In genomic region chr12:49201595-49202295, GRCh38 we compare ENCODE assay signal across 8 cellular contexts. TPM values are rescaled to one million over a fixed set of nuclear protein-coding genes. Genes with fewer than 3 reads are reported as not detected.
A peak's percentile ranks its signal among the peaks of the same experiment; 100 is the strongest.
DNase-seq lines count a peak whose midpoint lies in the region; ATAC-seq and TF ChIP-seq lines count a peak whose summit lies in the region.

No MANE protein-coding gene starts in this region.

- no peaks in the 10 kb centered on the region for H3K9me3 ChIP-seq in mucosa of descending colon

- intact Hi-C loops in mucosa of descending colon (cut with DNase I, micrococcal nuclease) = no loop called here

- TF ChIP-seq CTCF in coronary artery (IDR thresholded peaks at IDR 0.05) = no peak
- TF ChIP-seq CTCF in mucosa of descending colon (IDR thresholded peaks at IDR 0.05) = no peak

- peaks cover 6% of the 10 kb centered on the region for H3K4me1 ChIP-seq in mucosa of descending colon (ENCODE audit: low read depth)

- peak overlapping the region; percentile 70 for H3K27ac ChIP-seq in coronary artery

- ATAC-seq in mucosa of descending colon = peak; percentile 87
- no peak for ATAC-seq in GM18520 (IDR thresholded peaks at IDR 0.05; ENCODE audit: unreplicated experiment)
- ATAC-seq in GM18519 (IDR thresholded peaks at IDR 0.05; ENCODE audit: low FRiP score, unreplicated experiment) = no peak

- DNase-seq in activated CD4-positive, alpha-beta T cell treated with anti-CD3 and anti-CD28 coated beads for 48 hours = peak; percentile 16
- DNase-seq in activated CD4-positive, alpha-beta T cell treated with anti-CD3 and anti-CD28 coated beads for 1 hour = no peak
- DNase-seq in NCI-H774 (lab: John Stamatoyannopoulos, UW) (peak; percentile 82), coronary artery (ENCODE audit: low spot score) (no peak), mucosa of descending colon (no peak), GM19238 (ENCODE audit: insufficient read length, low spot score) (no peak)

- no peaks in the 10 kb centered on the region for H3K36me3 ChIP-seq in mucosa of descending colon (ENCODE audit: low read depth)

- H3K4me3 ChIP-seq in coronary artery (no peak overlapping the region), mucosa of descending colon (no peak overlapping the region)

RNA-seq across cellular contexts. Expression of gene TUBA1A, which starts 12.9 kb away (rescaled TPM):
- 100 to 1,000 TPM in 1 of 3 donors, 10 to 100 TPM in 2; 20.5 to 295 (median 64.4) TPM for total RNA-seq in mucosa of descending colon

Comparison
In these comparisons a context has a peak if more than half of its experiments do, and no peak if none do; other contexts are left out.
1. DNase-seq: peak in activated CD4-positive, alpha-beta T cell treated with anti-CD3 and anti-CD28 coated beads for 48 hours (single experiment) and NCI-H774 (single experiment); none in activated CD4-positive, alpha-beta T cell treated with anti-CD3 and anti-CD28 coated beads for 1 hour (single experiment), coronary artery (single experiment), mucosa of descending colon (0 of 3) and GM19238 (single experiment).